In genomic region chr4:121800961-121801714, GRCh38 we compare ENCODE assay signal across 8 cellular contexts. TPM values are rescaled to one million over a fixed set of nuclear protein-coding genes. Genes with fewer than 3 reads are reported as not detected.
DNase-seq lines count a peak whose midpoint lies in the region; ATAC-seq, FAIRE-seq and TF ChIP-seq lines count a peak whose summit lies in the region.

A gene with protein sequence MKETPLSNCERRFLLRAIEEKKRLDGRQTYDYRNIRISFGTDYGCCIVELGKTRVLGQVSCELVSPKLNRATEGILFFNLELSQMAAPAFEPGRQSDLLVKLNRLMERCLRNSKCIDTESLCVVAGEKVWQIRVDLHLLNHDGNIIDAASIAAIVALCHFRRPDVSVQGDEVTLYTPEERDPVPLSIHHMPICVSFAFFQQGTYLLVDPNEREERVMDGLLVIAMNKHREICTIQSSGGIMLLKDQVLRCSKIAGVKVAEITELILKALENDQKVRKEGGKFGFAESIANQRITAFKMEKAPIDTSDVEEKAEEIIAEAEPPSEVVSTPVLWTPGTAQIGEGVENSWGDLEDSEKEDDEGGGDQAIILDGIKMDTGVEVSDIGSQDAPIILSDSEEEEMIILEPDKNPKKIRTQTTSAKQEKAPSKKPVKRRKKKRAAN (plus strand): TSS chr4:121801323. CDS start chr4:121801425, 102 bp downstream.

- no peaks in the 10 kb centered on the region for H3K9me3 ChIP-seq in psoas muscle

- intact Hi-C loops in left ventricle myocardium superior (cut with micrococcal nuclease) (no loop called here), psoas muscle (cut with DNase I) (loop anchor here (2.0 to 10.0 kb wide), 3 partner anchors 22 to 126 kb away; partner anchors contain the start of genes ANXA5 (in 1 of the 2) and CCNA2 (in 1 of the 2))

- peaks cover 7 to 37% of the 10 kb centered on the region in 2 donors for H3K36me3 ChIP-seq in psoas muscle (ENCODE audit: insufficient read depth in 1 of 2, low read depth in 1 of 2)

- TF ChIP-seq CTCF in psoas muscle (IDR thresholded peaks at IDR 0.05) = no peak

- WGBS in psoas muscle, 3 donors = 0 to 1% (median 0%) methylated on average over 48 of the region's 48 CpGs

- FAIRE-seq in urothelium cell line (lab: Jason Lieb, UNC) = peak; percentile 65

- no peaks in the 10 kb centered on the region for H3K27me3 ChIP-seq in psoas muscle (ENCODE audit: insufficient read depth in 3 of 3, low read length in 2 of 3)

- H3K4me3 ChIP-seq in psoas muscle = peak within 1 kb of the TSS; percentile 85

- DNase-seq in NCI-H187 (lab: John Stamatoyannopoulos, UW) = peak; percentile 81
- peak; percentile 83 to 95 (median 91) for DNase-seq in T-helper 2 cell
- DNase-seq in left ventricle myocardium superior = peak; percentile 94
- DNase-seq in psoas muscle = peak; percentile 95 to 97
- peak; percentile 93 for DNase-seq in urothelium cell line (ENCODE audit: low spot score)

- peaks cover 17% of the 10 kb centered on the region for H3K4me1 ChIP-seq in psoas muscle

- H3K27ac ChIP-seq in angular gyrus (ENCODE audit: low read depth, low read length) = peak within 1 kb of the TSS; percentile 90
- H3K27ac ChIP-seq in psoas muscle = peak within 1 kb of the TSS; percentile 92

- ATAC-seq in HG02885 (IDR thresholded peaks at IDR 0.05; ENCODE audit: poor library complexity, unreplicated experiment) (peak; percentile 82), left ventricle myocardium superior (peak; percentile 99), psoas muscle (peak; percentile 95 to 99 (median 98))

- peak; percentile 79 for TF ChIP-seq POLR2A in GM15510 (IDR thresholded peaks at IDR 0.05; ENCODE audit: borderline replicate concordance, extremely low read depth, insufficient read length)

RNA-seq across cellular contexts. Expression of the gene that starts here (rescaled TPM):
- total RNA-seq in left ventricle myocardium superior (9.4 TPM), psoas muscle (10 to 100 TPM; 12.3 to 14.5 (median 13.4) TPM)
- polyA plus RNA-seq in psoas muscle = 10 to 100 TPM; 18.4 to 28.5 (median 25.3) TPM

Comparison
In these comparisons a context has a peak if more than half of its experiments do, and no peak if none do; other contexts are left out.
1. Peak in every context shown above with its lines: DNase-seq, ATAC-seq, H3K4me3 ChIP-seq and H3K27ac ChIP-seq.